Comparison of ENCODE assay signal across 1 cellular context in the genomic region with DNA sequence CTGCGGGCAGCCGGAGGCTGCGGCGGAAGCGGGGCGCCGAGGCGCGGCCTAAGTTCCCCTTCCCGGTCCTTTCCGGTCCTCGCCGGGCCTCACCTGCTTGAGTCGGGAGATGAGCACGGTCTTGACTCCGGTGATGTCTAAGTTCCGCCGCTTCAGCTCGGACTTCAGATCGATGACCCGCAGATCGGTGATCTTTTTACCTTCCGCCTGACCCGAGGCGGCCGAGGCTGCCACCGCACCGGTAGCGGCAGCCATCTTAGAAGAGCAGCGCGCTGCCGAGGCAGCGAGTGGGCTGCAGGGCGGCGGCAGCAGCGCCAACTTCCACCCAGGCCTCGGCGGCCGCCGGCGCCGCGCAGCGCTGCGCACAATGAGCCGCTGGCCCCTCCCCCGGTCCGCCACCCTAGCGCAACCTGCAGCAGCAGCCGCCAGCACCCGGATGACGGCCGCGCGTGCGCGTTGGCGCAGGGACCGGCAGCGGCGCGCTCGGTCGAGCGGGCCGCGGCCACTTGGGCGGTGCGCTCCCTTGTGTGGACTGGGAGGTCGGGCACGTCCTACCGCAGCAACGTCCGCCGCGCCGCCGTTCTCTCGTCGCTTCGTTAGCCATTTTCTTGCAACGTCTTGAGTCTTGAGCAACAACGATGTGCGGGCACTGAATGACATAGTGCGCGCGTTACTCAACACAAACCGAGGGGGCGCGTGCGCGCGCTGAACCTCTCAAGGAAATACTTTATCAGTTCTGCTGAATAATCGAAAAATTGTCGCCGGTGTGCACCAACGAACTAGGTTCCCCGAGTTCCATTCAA.
TF ChIP-seq lines count a peak whose summit lies in the region.

A gene (minus strand): TSS at position 369 of the 803 bp plus-strand sequence. CDS start 114 bp downstream, at position 255.

TF ChIP-seq in HepG2, 621 proteins besides CTCF, POLR2A, EP300 and RAD21 (continued from another document and continues in another):
- TF ChIP-seq ZNF124 (CRISPR knock-in tag; IDR thresholded peaks at IDR 0.05) (peak; percentile 52; the same call in 1 of the 2 replicates), ADNP (CRISPR knock-in tag; IDR thresholded peaks at IDR 0.05) (no peak), RFXAP (CRISPR knock-in tag; IDR thresholded peaks at IDR 0.05; ENCODE audit: borderline replicate concordance) (peak; percentile 22; the same call in 1 of the 2 replicates), ZSCAN30 (CRISPR knock-in tag; IDR thresholded peaks at IDR 0.05) (no peak; the same call in 1 of the 2 replicates), U2AF2 (IDR thresholded peaks at IDR 0.05; ENCODE audit: low read depth, low read length) (no peak), KLF15 (CRISPR knock-in tag; IDR thresholded peaks at IDR 0.05; ENCODE audit: borderline replicate concordance) (no peak), NFE2L1 (CRISPR knock-in tag; IDR thresholded peaks at IDR 0.05; ENCODE audit: borderline replicate concordance) (no peak), SRSF1 (optimal IDR thresholded peaks at IDR 0.05; ENCODE audit: low read depth, low read length) (no peak), FOXA1 (IDR thresholded peaks at IDR 0.05) (no peak), FOXA1 (CRISPR knock-in tag; IDR thresholded peaks at IDR 0.05) (peak; percentile 32; the same call in 1 of the 2 replicates), ZNF136 (CRISPR knock-in tag; IDR thresholded peaks at IDR 0.05; ENCODE audit: low read depth) (no peak), FOXC1 (CRISPR knock-in tag; IDR thresholded peaks at IDR 0.05; ENCODE audit: borderline replicate concordance) (no peak), ATM (IDR thresholded peaks at IDR 0.05; ENCODE audit: borderline replicate concordance) (no peak), HMG20B (CRISPR knock-in tag; conservative IDR thresholded peaks at IDR 0.05) (no peak; the same call in 1 of the 2 replicates), MAFF (IDR thresholded peaks at IDR 0.05; ENCODE audit: low read depth, low read length) (peak; percentile 91), ZNF44 (CRISPR knock-in tag; IDR thresholded peaks at IDR 0.05) (no peak), TBP (CRISPR knock-in tag; IDR thresholded peaks at IDR 0.05) (no peak), FOSL1 (CRISPR knock-in tag; IDR thresholded peaks at IDR 0.05; ENCODE audit: borderline replicate concordance) (0 out of 2 replicates have a peak, but pooled peaks have one; percentile 40), MTA1 (CRISPR knock-in tag; IDR thresholded peaks at IDR 0.05; ENCODE audit: borderline replicate concordance) (peak; percentile 71; the same call in 1 of the 2 replicates), MZF1 (CRISPR knock-in tag; IDR thresholded peaks at IDR 0.05; ENCODE audit: borderline replicate concordance) (no peak; the same call in 1 of the 2 replicates), MED8 (CRISPR knock-in tag; IDR thresholded peaks at IDR 0.05; ENCODE audit: insufficient replicate concordance) (no peak), ZFX (CRISPR knock-in tag; IDR thresholded peaks at IDR 0.05; ENCODE audit: low read depth) (peak; percentile 99), MAF1 (CRISPR knock-in tag; IDR thresholded peaks at IDR 0.05; ENCODE audit: borderline replicate concordance) (0 out of 2 replicates have a peak, but pooled peaks have one; percentile 44), DNMT1 (CRISPR knock-in tag; IDR thresholded peaks at IDR 0.05) (no peak), HOXD1 (CRISPR knock-in tag; IDR thresholded peaks at IDR 0.05) (no peak), POLR2AphosphoS5 (IDR thresholded peaks at IDR 0.05; ENCODE audit: low read depth, low read length) (peak; percentile 80), ZNF354B (CRISPR knock-in tag; IDR thresholded peaks at IDR 0.05) (no peak), CBX5 (CRISPR knock-in tag; IDR thresholded peaks at IDR 0.05; ENCODE audit: borderline replicate concordance) (no peak; the same call in none of the 2 replicates), ZNF234 (CRISPR knock-in tag; conservative IDR thresholded peaks at IDR 0.05) (no peak), ZNF552 (CRISPR knock-in tag; IDR thresholded peaks at IDR 0.05; ENCODE audit: borderline replicate concordance) (no peak; the same call in 1 of the 2 replicates), MTA3 (CRISPR knock-in tag; IDR thresholded peaks at IDR 0.05) (no peak), ZMYM3 (CRISPR knock-in tag; IDR thresholded peaks at IDR 0.05) (no peak; the same call in 1 of the 2 replicates), SMYD3 (CRISPR knock-in tag; IDR thresholded peaks at IDR 0.05) (no peak), ZNF589 (CRISPR knock-in tag; conservative IDR thresholded peaks at IDR 0.05) (peak; percentile 88), EED (CRISPR knock-in tag; IDR thresholded peaks at IDR 0.05) (peak; percentile 92)
- TF ChIP-seq, protein P1, sequence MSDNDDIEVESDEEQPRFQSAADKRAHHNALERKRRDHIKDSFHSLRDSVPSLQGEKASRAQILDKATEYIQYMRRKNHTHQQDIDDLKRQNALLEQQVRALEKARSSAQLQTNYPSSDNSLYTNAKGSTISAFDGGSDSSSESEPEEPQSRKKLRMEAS (IDR thresholded peaks at IDR 0.05), result peak; percentile 77
- TF ChIP-seq, protein P2, sequence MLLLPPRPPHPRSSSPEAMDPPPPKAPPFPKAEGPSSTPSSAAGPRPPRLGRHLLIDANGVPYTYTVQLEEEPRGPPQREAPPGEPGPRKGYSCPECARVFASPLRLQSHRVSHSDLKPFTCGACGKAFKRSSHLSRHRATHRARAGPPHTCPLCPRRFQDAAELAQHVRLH (CRISPR knock-in tag; IDR thresholded peaks at IDR 0.05; ENCODE audit: borderline replicate concordance, low read depth), result peak; percentile 89; the same call in 1 of the 2 replicates
- TF ChIP-seq, protein P3, sequence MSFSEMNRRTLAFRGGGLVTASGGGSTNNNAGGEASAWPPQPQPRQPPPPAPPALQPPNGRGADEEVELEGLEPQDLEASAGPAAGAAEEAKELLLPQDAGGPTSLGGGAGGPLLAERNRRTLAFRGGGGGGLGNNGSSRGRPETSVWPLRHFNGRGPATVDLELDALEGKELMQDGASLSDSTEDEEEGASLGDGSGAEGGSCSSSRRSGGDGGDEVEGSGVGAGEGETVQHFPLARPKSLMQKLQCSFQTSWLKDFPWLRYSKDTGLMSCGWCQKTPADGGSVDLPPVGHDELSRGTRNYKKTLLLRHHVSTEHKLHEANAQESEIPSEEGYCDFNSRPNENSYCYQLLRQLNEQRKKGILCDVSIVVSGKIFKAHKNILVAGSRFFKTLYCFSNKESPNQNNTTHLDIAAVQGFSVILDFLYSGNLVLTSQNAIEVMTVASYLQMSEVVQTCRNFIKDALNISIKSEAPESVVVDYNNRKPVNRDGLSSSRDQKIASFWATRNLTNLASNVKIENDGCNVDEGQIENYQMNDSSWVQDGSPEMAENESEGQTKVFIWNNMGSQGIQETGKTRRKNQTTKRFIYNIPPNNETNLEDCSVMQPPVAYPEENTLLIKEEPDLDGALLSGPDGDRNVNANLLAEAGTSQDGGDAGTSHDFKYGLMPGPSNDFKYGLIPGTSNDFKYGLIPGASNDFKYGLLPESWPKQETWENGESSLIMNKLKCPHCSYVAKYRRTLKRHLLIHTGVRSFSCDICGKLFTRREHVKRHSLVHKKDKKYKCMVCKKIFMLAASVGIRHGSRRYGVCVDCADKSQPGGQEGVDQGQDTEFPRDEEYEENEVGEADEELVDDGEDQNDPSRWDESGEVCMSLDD (CRISPR knock-in tag; IDR thresholded peaks at IDR 0.05; ENCODE audit: borderline replicate concordance), result no peak
- TF ChIP-seq, protein P4, sequence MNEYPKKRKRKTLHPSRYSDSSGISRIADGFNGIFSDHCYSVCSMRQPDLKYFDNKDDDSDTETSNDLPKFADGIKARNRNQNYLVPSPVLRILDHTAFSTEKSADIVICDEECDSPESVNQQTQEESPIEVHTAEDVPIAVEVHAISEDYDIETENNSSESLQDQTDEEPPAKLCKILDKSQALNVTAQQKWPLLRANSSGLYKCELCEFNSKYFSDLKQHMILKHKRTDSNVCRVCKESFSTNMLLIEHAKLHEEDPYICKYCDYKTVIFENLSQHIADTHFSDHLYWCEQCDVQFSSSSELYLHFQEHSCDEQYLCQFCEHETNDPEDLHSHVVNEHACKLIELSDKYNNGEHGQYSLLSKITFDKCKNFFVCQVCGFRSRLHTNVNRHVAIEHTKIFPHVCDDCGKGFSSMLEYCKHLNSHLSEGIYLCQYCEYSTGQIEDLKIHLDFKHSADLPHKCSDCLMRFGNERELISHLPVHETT (CRISPR knock-in tag; conservative IDR thresholded peaks at IDR 0.05), result peak; percentile 55
- TF ChIP-seq, protein P5, sequence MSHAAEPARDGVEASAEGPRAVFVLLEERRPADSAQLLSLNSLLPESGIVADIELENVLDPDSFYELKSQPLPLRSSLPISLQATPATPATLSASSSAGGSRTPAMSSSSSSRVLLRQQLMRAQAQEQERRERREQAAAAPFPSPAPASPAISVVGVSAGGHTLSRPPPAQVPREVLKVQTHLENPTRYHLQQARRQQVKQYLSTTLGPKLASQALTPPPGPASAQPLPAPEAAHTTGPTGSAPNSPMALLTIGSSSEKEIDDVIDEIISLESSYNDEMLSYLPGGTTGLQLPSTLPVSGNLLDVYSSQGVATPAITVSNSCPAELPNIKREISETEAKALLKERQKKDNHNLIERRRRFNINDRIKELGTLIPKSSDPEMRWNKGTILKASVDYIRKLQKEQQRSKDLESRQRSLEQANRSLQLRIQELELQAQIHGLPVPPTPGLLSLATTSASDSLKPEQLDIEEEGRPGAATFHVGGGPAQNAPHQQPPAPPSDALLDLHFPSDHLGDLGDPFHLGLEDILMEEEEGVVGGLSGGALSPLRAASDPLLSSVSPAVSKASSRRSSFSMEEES (CRISPR knock-in tag; IDR thresholded peaks at IDR 0.05), result peak; percentile 44; the same call in 1 of the 2 replicates
- TF ChIP-seq, protein P6, sequence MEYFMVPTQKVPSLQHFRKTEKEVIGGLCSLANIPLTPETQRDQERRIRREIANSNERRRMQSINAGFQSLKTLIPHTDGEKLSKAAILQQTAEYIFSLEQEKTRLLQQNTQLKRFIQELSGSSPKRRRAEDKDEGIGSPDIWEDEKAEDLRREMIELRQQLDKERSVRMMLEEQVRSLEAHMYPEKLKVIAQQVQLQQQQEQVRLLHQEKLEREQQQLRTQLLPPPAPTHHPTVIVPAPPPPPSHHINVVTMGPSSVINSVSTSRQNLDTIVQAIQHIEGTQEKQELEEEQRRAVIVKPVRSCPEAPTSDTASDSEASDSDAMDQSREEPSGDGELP (IDR thresholded peaks at IDR 0.05; ENCODE audit: borderline replicate concordance, low read depth), result no peak
- TF ChIP-seq, protein P7, sequence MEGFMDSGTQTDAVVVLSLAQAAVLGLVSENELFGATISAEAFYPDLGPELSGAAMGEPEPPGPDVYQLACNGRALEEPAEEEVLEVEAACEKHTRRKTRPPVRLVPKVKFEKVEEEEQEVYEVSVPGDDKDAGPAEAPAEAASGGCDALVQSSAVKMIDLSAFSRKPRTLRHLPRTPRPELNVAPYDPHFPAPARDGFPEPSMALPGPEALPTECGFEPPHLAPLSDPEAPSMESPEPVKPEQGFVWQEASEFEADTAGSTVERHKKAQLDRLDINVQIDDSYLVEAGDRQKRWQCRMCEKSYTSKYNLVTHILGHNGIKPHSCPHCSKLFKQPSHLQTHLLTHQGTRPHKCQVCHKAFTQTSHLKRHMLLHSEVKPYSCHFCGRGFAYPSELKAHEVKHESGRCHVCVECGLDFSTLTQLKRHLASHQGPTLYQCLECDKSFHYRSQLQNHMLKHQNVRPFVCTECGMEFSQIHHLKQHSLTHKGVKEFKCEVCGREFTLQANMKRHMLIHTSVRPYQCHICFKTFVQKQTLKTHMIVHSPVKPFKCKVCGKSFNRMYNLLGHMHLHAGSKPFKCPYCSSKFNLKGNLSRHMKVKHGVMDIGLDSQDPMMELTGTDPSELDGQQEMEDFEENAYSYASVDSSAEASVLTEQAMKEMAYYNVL (CRISPR knock-in tag; IDR thresholded peaks at IDR 0.05; ENCODE audit: borderline replicate concordance), result no peak
- TF ChIP-seq, protein P8, sequence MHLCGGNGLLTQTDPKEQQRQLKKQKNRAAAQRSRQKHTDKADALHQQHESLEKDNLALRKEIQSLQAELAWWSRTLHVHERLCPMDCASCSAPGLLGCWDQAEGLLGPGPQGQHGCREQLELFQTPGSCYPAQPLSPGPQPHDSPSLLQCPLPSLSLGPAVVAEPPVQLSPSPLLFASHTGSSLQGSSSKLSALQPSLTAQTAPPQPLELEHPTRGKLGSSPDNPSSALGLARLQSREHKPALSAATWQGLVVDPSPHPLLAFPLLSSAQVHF (CRISPR knock-in tag; IDR thresholded peaks at IDR 0.05), result peak; percentile 73; the same call in 1 of the 2 replicates
- TF ChIP-seq, protein P9, sequence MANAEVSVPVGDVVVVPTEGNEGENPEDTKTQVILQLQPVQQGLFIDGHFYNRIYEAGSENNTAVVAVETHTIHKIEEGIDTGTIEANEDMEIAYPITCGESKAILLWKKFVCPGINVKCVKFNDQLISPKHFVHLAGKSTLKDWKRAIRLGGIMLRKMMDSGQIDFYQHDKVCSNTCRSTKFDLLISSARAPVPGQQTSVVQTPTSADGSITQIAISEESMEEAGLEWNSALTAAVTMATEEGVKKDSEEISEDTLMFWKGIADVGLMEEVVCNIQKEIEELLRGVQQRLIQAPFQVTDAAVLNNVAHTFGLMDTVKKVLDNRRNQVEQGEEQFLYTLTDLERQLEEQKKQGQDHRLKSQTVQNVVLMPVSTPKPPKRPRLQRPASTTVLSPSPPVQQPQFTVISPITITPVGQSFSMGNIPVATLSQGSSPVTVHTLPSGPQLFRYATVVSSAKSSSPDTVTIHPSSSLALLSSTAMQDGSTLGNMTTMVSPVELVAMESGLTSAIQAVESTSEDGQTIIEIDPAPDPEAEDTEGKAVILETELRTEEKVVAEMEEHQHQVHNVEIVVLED (CRISPR knock-in tag; IDR thresholded peaks at IDR 0.05; ENCODE audit: borderline replicate concordance), result peak; percentile 89
- TF ChIP-seq, protein P10, sequence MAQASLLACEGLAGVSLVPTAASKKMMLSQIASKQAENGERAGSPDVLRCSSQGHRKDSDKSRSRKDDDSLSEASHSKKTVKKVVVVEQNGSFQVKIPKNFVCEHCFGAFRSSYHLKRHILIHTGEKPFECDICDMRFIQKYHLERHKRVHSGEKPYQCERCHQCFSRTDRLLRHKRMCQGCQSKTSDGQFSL (CRISPR knock-in tag; IDR thresholded peaks at IDR 0.05), result no peak
